ENCODE assay signal across 26 cellular contexts in the genomic region with DNA sequence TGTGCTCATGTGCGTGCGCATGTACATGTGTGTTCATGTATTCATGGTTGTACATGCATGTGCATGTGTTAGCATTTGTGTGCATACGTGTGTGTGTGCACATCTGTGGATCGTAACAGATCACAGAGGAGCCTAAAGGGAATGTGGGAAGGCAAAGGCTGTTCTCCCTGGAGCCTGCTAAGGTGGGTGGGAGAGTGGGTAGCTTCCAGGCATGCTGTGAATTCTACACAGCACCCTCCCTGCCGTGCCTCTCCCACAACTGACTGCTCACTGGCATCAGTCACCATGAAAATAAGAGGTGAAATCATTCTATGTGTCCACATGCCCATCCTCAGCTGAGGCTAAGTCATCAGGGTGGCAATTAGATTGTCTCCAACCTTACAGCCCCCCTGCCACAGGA.
"Had no signal": no experiment of that assay in that cellular context is flagged by ENCODE, and none has a peak within 500 bp of the region (broad histone marks: within the 10 kb centered on the region; RNA-seq: fewer than 3 reads in every experiment).

No MANE protein-coding gene starts in this region.

- FAIRE-seq: TTC549 had no signal

- H3K9me3 ChIP-seq: ascending aorta had no signal

- H3K27me3 ChIP-seq: ascending aorta had no signal

- H3K27ac ChIP-seq: ascending aorta, VCaP had no signal

- H3K4me1 ChIP-seq: ascending aorta had no signal

- DNase-seq: activated B cell treated with CpG ODN at 0.5 μM for 24 hours; activated CD4-positive, alpha-beta memory T cell treated with anti-CD3 and anti-CD28 coated beads for 36 hours; activated CD4-positive, alpha-beta T cell treated with anti-CD3 and anti-CD28 coated beads for 4 hours; activated CD4-positive, alpha-beta T cell treated with anti-CD3 and anti-CD28 coated beads, Interleukin-2, amount 10 ng/mL, durations not matched to agents 24 days and 14 days; activated CD4-positive, alpha-beta T cell treated with anti-CD3 and anti-CD28 coated beads, Interleukin-2, amount 50 U/mL, for 1 hour; activated CD4-positive, alpha-beta T cell treated with anti-CD3 and anti-CD28 coated beads, Interleukin-2, amount 50 U/mL, for 4 hours; activated CD4-positive, CD25-positive, alpha-beta regulatory T cell treated with anti-CD3 and anti-CD28 coated beads, Interleukin-2, amount 50 U/mL, for 72 hours; activated CD8-positive, alpha-beta memory T cell treated with anti-CD3 and anti-CD28 coated beads, Interleukin-2, amount 50 U/mL, for 4 hours; activated CD8-positive, alpha-beta T cell treated with anti-CD3 and anti-CD28 coated beads for 36 hours; activated effector memory CD4-positive, alpha-beta T cell treated with anti-CD3 and anti-CD28 coated beads, Interleukin-2, amount 50 U/mL, for 16 hours; activated gamma-delta T cell treated with Interleukin-2 at 50 U/mL for 16 hours; activated naive CD4-positive, alpha-beta T cell treated with anti-CD3 and anti-CD28 coated beads, Interleukin-2, amount 10 ng/mL, durations not matched to agents 7 days and 5 days; activated naive CD4-positive, alpha-beta T cell treated with Interleukin-2 at 50 U/mL for 16 hours; activated naive CD8-positive, alpha-beta T cell treated with anti-CD3 and anti-CD28 coated beads, Interleukin-2, amount 10 ng/mL, durations not matched to agents 7 days and 5 days; activated naive CD8-positive, alpha-beta T cell treated with anti-CD3 and anti-CD28 coated beads, Interleukin-2, amount 50 U/mL, for 24 hours; activated T-cell treated with anti-CD3 and anti-CD28 coated beads for 4 hours; activated T-cell treated with anti-CD3 and anti-CD28 coated beads, Interleukin-2, amount 50 U/mL, for 1 hour; activated T-cell treated with anti-CD3 and anti-CD28 coated beads, Interleukin-2, amount 50 U/mL, for 4 hours; activated T-cell treated with anti-CD3 and anti-CD28 coated beads, Interleukin-2, amount 50 U/mL, for 72 hours; central memory CD4-positive, alpha-beta T cell; T-helper 1 cell; T-helper 2 cell; T-helper 9 cell had no signal

- H3K4me3 ChIP-seq: ascending aorta had no signal

- ATAC-seq: activated CD8-positive, alpha-beta T cell treated with anti-CD3 and anti-CD28 coated beads for 36 hours had no signal

- H3K36me3 ChIP-seq: ascending aorta had no signal
